In genomic region chr2:126222316-126222715, GRCh38 we compare ENCODE assay signal across 24 cellular contexts.
"Had no signal": no experiment of that assay in that cellular context is flagged by ENCODE, and none has a peak within 500 bp of the region (broad histone marks: within the 10 kb centered on the region; RNA-seq: fewer than 3 reads in every experiment).

No MANE protein-coding gene starts in this region.

- DNase-seq: hippocampal formation; kidney glomerular epithelial cell; left cardiac atrium; left ventricle myocardium superior; mesendoderm; naive thymus-derived CD4-positive, alpha-beta T cell; ovary; right lobe of liver; stimulated activated CD4-positive, alpha-beta T cell treated with anti-CD3 and anti-CD28 coated beads, Interleukin-4, amount 100 ng/mL, for 24 hours; stimulated activated naive CD4-positive, alpha-beta T cell; tibial artery had no signal

- H3K4me3 Mint-ChIP-seq: mesothelial cell of epicardium; naive thymus-derived CD4-positive, alpha-beta T cell; natural killer cell treated with Interleukin-12 subunit alpha and Interleukin-12 subunit beta and Interleukin-15 and Interleukin-18, amount 100 ng/mL, for 72 hours; stimulated activated effector memory CD8-positive, alpha-beta T cell treated with anti-CD3 and anti-CD28 coated beads, Interleukin-12 subunit alpha, Interleukin-12 subunit beta, amount 100 ng/mL, for 72 hours; stimulated activated naive CD8-positive, alpha-beta T cell treated with anti-CD3 and anti-CD28 coated beads, Interleukin-15, Interleukin-2, amounts not matched to agents 100 ng/mL and 50 ng/mL, for 24 hours; type B pancreatic cell had no signal

- H3K4me3 ChIP-seq: lung, ovary, right atrium auricular region, right lobe of liver, suprapubic skin, thoracic aorta, tibial artery, vagina had no signal

- H3K27ac Mint-ChIP-seq: naive thymus-derived CD4-positive, alpha-beta T cell; natural killer cell treated with Interleukin-12 subunit alpha and Interleukin-12 subunit beta and Interleukin-15 and Interleukin-18, amount 100 ng/mL, for 72 hours; progenitor cell of endocrine pancreas; stimulated activated effector memory CD8-positive, alpha-beta T cell treated with anti-CD3 and anti-CD28 coated beads, Interleukin-12 subunit alpha, Interleukin-12 subunit beta, amount 100 ng/mL, for 72 hours; stimulated activated naive CD8-positive, alpha-beta T cell treated with anti-CD3 and anti-CD28 coated beads, Interleukin-15, Interleukin-2, amounts not matched to agents 100 ng/mL and 50 ng/mL, for 24 hours; type B pancreatic cell had no signal

- FAIRE-seq: keratinocyte had no signal

- ATAC-seq: left cardiac atrium; left lobe of liver; left ventricle myocardium superior; naive thymus-derived CD4-positive, alpha-beta T cell; natural killer cell treated with Interleukin-12 subunit alpha and Interleukin-12 subunit beta and Interleukin-15 and Interleukin-18, amount 100 ng/mL, for 72 hours; stimulated activated effector memory CD8-positive, alpha-beta T cell treated with anti-CD3 and anti-CD28 coated beads, Interleukin-12 subunit alpha, Interleukin-12 subunit beta, amount 100 ng/mL, for 72 hours had no signal

- H3K27me3 ChIP-seq: ovary, right atrium auricular region, right lobe of liver, suprapubic skin, tibial artery, vagina had no signal

- H3K9me3 Mint-ChIP-seq: type B pancreatic cell had no signal

- H3K9me3 ChIP-seq: ovary, right atrium auricular region, right lobe of liver, suprapubic skin, thoracic aorta, tibial artery, vagina had no signal

- H3K4me1 Mint-ChIP-seq: mesothelial cell of epicardium; stimulated activated effector memory CD8-positive, alpha-beta T cell treated with anti-CD3 and anti-CD28 coated beads, Interleukin-12 subunit alpha, Interleukin-12 subunit beta, amount 100 ng/mL, for 72 hours had no signal

- H3K27ac ChIP-seq: ovary, right atrium auricular region, right lobe of liver, suprapubic skin, thoracic aorta, tibial artery, vagina had no signal

- H3K36me3 ChIP-seq: ovary, right atrium auricular region, right lobe of liver, suprapubic skin, thoracic aorta, tibial artery, vagina had no signal

- H3K27me3 Mint-ChIP-seq: natural killer cell treated with Interleukin-12 subunit alpha and Interleukin-12 subunit beta and Interleukin-15 and Interleukin-18, amount 100 ng/mL, for 72 hours; type B pancreatic cell had no signal

- H3K36me3 Mint-ChIP-seq: mesothelial cell of epicardium; naive thymus-derived CD4-positive, alpha-beta T cell; natural killer cell treated with Interleukin-12 subunit alpha and Interleukin-12 subunit beta and Interleukin-15 and Interleukin-18, amount 100 ng/mL, for 72 hours; stimulated activated effector memory CD8-positive, alpha-beta T cell treated with anti-CD3 and anti-CD28 coated beads, Interleukin-12 subunit alpha, Interleukin-12 subunit beta, amount 100 ng/mL, for 72 hours; type B pancreatic cell had no signal

- H3K4me1 ChIP-seq: right atrium auricular region, right lobe of liver, suprapubic skin, tibial artery, vagina had no signal
